ENCODE assay signal across 9 cellular contexts in genomic region chr1:91555074-91555730, GRCh38. TPM values are rescaled to one million over a fixed set of nuclear protein-coding genes. Genes with fewer than 3 reads are reported as not detected.
A peak's percentile ranks its signal among the peaks of the same experiment; 100 is the strongest.
DNase-seq lines count a peak whose midpoint lies in the region; ATAC-seq, FAIRE-seq and TF ChIP-seq lines count a peak whose summit lies in the region.
"Had no signal": no experiment of that assay in that cellular context is flagged by ENCODE, and none has a peak within 500 bp of the region (broad histone marks: within the 10 kb centered on the region; RNA-seq: fewer than 3 reads in every experiment).

No MANE protein-coding gene starts in this region.

- peaks cover 16 to 89% (median 47%) of the 10 kb centered on the region in 4 donors for H3K4me1 Mint-ChIP-seq in naive thymus-derived CD8-positive, alpha-beta T cell

- ATAC-seq in naive thymus-derived CD8-positive, alpha-beta T cell, result no peak
- ATAC-seq in GM18502 (IDR thresholded peaks at IDR 0.05; ENCODE audit: poor library complexity, unreplicated experiment), result no peak
- ATAC-seq: esophagus mucosa had no signal

- FAIRE-seq in GM19239 (lab: Jason Lieb, UNC), result no peak

- peak; percentile 7 for TF ChIP-seq CTCF in choroid plexus epithelial cell (conservative IDR thresholded peaks at IDR 0.05; ENCODE audit: low read depth, low read length)

- no peaks in the 10 kb centered on the region for H3K36me3 Mint-ChIP-seq in naive thymus-derived CD8-positive, alpha-beta T cell

- H3K27me3 Mint-ChIP-seq in naive thymus-derived CD8-positive, alpha-beta T cell, result no peaks in the 10 kb centered on the region

- POLR2A ChIA-PET in naive thymus-derived CD8-positive, alpha-beta T cell (lab: Charles Lee), result no interaction called here

- DNase-seq in Daoy (ENCODE audit: low read depth) (peak; percentile 42), NCI-H748 treated with DMSO at 0.1 percent for 48 hours (lab: John Stamatoyannopoulos, UW) (peak; percentile 1), choroid plexus epithelial cell (ENCODE audit: low read depth) (peak; percentile 27), NCI-H82 (lab: John Stamatoyannopoulos, UW) (no peak), GM19239 (ENCODE audit: insufficient read length, low spot score) (no peak)
- no peak for DNase-seq in naive thymus-derived CD8-positive, alpha-beta T cell
- no peak for DNase-seq in stimulated activated CD8-positive, alpha-beta memory T cell treated with anti-CD3 and anti-CD28 coated beads, Interleukin-4, amount 100 ng/mL, for 48 hours

- H3K9me3 Mint-ChIP-seq in naive thymus-derived CD8-positive, alpha-beta T cell, result peaks cover 0 to 3% (median 0%) of the 10 kb centered on the region in 9 donors

- H3K27ac Mint-ChIP-seq in naive thymus-derived CD8-positive, alpha-beta T cell, result peak overlapping the region; percentile 31 to 91 (median 83)

- peak overlapping the region in 8 of 10 donors; percentile 9 to 50 (median 21) for H3K4me3 Mint-ChIP-seq in naive thymus-derived CD8-positive, alpha-beta T cell

- no peak overlapping the region for H3K4me3 ChIP-seq in choroid plexus epithelial cell (ENCODE audit: low read depth, low read length)

RNA-seq across cellular contexts. Expression of gene CDC7, which starts 54.6 kb away (rescaled TPM):
- total RNA-seq in Daoy (2014; rRNA removed; shearing (Covaris generic)), result 26.2 and 29.0 TPM in 2 replicates
- total RNA-seq in naive thymus-derived CD8-positive, alpha-beta T cell, result 1 to 10 TPM; 9.1 to 9.5 TPM
- polyA plus RNA-seq in naive thymus-derived CD8-positive, alpha-beta T cell, result 1 to 10 TPM; 2.9 to 3.5 (median 3.3) TPM

Comparison
In these comparisons a context has a peak if more than half of its experiments do, and no peak if none do; other contexts are left out.
1. DNase-seq: peak in Daoy (single experiment), NCI-H748 treated with DMSO at 0.1 percent for 48 hours (single experiment) and choroid plexus epithelial cell (single experiment); none in naive thymus-derived CD8-positive, alpha-beta T cell (0 of 10), NCI-H82 (single experiment), GM19239 (single experiment) and stimulated activated CD8-positive, alpha-beta memory T cell treated with anti-CD3 and anti-CD28 coated beads, Interleukin-4, amount 100 ng/mL, for 48 hours (single experiment).